1 cellular context compared by ENCODE assay signal in the genomic region with DNA sequence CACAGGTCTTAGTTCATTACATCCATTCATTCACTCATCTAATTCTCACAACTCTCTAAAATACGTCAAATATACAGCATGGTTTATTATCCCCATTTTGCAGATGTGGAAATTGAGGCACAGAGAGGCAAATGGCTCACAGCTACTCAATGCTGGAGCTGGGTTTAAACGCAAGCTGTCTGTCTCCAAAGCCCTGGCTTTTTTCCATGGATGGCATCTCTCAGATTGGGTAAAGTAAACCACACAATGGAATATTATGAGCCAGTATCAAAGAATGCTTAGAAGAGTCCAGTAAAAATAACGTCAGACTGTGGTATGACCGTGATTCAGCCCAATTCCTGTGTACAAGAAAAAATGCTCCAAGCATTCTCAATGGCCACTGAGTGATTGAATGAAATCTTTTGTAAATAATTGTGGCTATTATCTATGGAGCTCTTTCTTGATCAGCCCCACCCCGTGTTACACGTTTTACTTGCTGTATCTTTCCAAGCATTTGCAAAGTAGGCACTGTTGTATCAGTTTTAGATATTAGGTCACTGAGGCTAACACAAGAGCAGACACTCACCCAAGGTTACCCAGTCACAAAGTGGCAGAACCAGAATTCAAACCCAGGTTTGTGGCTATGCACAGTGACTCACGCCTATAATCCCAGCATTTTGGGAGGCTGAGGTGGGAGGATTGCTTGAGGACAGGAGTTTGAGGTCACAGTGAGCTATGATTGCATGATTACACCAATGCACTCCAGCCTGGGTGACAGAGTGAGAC.
TF ChIP-seq lines count a peak whose summit lies in the region.

No MANE protein-coding gene starts in this region.

TF ChIP-seq in SK-N-SH, 30 proteins besides CTCF, POLR2A, EP300 and RAD21 (continued from another document):
- TF ChIP-seq, protein P1, sequence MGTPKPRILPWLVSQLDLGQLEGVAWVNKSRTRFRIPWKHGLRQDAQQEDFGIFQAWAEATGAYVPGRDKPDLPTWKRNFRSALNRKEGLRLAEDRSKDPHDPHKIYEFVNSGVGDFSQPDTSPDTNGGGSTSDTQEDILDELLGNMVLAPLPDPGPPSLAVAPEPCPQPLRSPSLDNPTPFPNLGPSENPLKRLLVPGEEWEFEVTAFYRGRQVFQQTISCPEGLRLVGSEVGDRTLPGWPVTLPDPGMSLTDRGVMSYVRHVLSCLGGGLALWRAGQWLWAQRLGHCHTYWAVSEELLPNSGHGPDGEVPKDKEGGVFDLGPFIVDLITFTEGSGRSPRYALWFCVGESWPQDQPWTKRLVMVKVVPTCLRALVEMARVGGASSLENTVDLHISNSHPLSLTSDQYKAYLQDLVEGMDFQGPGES (IDR thresholded peaks at IDR 0.05; ENCODE audit: low read depth, low read length): no peak
- no peak for TF ChIP-seq CHD2 (IDR thresholded peaks at IDR 0.05; ENCODE audit: low read length, partially characterized antibody)
- peak; percentile 90 for TF ChIP-seq FOSL2 (IDR thresholded peaks at IDR 0.05; ENCODE audit: borderline replicate concordance, low read depth)
- no peak for TF ChIP-seq SMC3 (IDR thresholded peaks at IDR 0.05; ENCODE audit: low read depth, low read length)
- peak; percentile 55; the same call in 1 of the 2 replicates for TF ChIP-seq POLR2AphosphoS5 (IDR thresholded peaks at IDR 0.05; ENCODE audit: low read depth, low read length)
- TF ChIP-seq JUND (IDR thresholded peaks at IDR 0.05): peak; percentile 76
- peak; percentile 23; the same call in 1 of the 2 replicates for TF ChIP-seq ELF1 (IDR thresholded peaks at IDR 0.05)
- TF ChIP-seq, protein P2, sequence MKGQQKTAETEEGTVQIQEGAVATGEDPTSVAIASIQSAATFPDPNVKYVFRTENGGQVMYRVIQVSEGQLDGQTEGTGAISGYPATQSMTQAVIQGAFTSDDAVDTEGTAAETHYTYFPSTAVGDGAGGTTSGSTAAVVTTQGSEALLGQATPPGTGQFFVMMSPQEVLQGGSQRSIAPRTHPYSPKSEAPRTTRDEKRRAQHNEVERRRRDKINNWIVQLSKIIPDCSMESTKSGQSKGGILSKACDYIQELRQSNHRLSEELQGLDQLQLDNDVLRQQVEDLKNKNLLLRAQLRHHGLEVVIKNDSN (IDR thresholded peaks at IDR 0.05; ENCODE audit: borderline replicate concordance, low read depth): no peak
- no peak for TF ChIP-seq FOXJ3 (CRISPR knock-in tag; IDR thresholded peaks at IDR 0.05)
- TF ChIP-seq GABPA (IDR thresholded peaks at IDR 0.05; ENCODE audit: low read depth): no peak
- TF ChIP-seq TEAD4 (IDR thresholded peaks at IDR 0.05; ENCODE audit: borderline replicate concordance, insufficient read depth): peak; percentile 84; the same call in 1 of the 2 replicates
- no peak for TF ChIP-seq GATA2 (CRISPR knock-in tag; IDR thresholded peaks at IDR 0.05)
- TF ChIP-seq, protein P3, sequence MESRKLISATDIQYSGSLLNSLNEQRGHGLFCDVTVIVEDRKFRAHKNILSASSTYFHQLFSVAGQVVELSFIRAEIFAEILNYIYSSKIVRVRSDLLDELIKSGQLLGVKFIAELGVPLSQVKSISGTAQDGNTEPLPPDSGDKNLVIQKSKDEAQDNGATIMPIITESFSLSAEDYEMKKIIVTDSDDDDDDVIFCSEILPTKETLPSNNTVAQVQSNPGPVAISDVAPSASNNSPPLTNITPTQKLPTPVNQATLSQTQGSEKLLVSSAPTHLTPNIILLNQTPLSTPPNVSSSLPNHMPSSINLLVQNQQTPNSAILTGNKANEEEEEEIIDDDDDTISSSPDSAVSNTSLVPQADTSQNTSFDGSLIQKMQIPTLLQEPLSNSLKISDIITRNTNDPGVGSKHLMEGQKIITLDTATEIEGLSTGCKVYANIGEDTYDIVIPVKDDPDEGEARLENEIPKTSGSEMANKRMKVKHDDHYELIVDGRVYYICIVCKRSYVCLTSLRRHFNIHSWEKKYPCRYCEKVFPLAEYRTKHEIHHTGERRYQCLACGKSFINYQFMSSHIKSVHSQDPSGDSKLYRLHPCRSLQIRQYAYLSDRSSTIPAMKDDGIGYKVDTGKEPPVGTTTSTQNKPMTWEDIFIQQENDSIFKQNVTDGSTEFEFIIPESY (IDR thresholded peaks at IDR 0.05; ENCODE audit: borderline replicate concordance, low read depth): 0 out of 2 replicates have a peak, but pooled peaks have one; percentile 53
- TF ChIP-seq, protein P4, sequence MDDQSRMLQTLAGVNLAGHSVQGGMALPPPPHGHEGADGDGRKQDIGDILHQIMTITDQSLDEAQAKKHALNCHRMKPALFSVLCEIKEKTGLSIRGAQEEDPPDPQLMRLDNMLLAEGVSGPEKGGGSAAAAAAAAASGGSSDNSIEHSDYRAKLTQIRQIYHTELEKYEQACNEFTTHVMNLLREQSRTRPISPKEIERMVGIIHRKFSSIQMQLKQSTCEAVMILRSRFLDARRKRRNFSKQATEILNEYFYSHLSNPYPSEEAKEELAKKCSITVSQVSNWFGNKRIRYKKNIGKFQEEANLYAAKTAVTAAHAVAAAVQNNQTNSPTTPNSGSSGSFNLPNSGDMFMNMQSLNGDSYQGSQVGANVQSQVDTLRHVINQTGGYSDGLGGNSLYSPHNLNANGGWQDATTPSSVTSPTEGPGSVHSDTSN (IDR thresholded peaks at IDR 0.05): peak; percentile 81
- TF ChIP-seq, protein P5, sequence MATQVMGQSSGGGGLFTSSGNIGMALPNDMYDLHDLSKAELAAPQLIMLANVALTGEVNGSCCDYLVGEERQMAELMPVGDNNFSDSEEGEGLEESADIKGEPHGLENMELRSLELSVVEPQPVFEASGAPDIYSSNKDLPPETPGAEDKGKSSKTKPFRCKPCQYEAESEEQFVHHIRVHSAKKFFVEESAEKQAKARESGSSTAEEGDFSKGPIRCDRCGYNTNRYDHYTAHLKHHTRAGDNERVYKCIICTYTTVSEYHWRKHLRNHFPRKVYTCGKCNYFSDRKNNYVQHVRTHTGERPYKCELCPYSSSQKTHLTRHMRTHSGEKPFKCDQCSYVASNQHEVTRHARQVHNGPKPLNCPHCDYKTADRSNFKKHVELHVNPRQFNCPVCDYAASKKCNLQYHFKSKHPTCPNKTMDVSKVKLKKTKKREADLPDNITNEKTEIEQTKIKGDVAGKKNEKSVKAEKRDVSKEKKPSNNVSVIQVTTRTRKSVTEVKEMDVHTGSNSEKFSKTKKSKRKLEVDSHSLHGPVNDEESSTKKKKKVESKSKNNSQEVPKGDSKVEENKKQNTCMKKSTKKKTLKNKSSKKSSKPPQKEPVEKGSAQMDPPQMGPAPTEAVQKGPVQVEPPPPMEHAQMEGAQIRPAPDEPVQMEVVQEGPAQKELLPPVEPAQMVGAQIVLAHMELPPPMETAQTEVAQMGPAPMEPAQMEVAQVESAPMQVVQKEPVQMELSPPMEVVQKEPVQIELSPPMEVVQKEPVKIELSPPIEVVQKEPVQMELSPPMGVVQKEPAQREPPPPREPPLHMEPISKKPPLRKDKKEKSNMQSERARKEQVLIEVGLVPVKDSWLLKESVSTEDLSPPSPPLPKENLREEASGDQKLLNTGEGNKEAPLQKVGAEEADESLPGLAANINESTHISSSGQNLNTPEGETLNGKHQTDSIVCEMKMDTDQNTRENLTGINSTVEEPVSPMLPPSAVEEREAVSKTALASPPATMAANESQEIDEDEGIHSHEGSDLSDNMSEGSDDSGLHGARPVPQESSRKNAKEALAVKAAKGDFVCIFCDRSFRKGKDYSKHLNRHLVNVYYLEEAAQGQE (IDR thresholded peaks at IDR 0.05; ENCODE audit: low read depth, low read length): no peak
- TF ChIP-seq RCOR1 (IDR thresholded peaks at IDR 0.05; ENCODE audit: low read length): no peak
- TF ChIP-seq NFIC (IDR thresholded peaks at IDR 0.05; ENCODE audit: borderline replicate concordance): peak; percentile 93
- peak; percentile 85 for TF ChIP-seq TCF12 (IDR thresholded peaks at IDR 0.05)
- 0 out of 2 replicates have a peak, but pooled peaks have one; percentile 56 for TF ChIP-seq FOXM1 (IDR thresholded peaks at IDR 0.05; ENCODE audit: low read depth)
- 0 out of 2 replicates have a peak, but pooled peaks have one; percentile 43 for TF ChIP-seq MEF2A (IDR thresholded peaks at IDR 0.05; ENCODE audit: borderline replicate concordance, low read depth)
- TF ChIP-seq SIN3A (IDR thresholded peaks at IDR 0.05; ENCODE audit: borderline replicate concordance, low read depth, low read length): no peak; the same call in 1 of the 2 replicates
- no peak for TF ChIP-seq EZH2phosphoT487 (IDR thresholded peaks at IDR 0.05; ENCODE audit: borderline replicate concordance, low read depth)
